ENCODE assay signal across 17 cellular contexts in genomic region chr4:154471032-154471431, GRCh38. TPM values are rescaled to one million over a fixed set of nuclear protein-coding genes. Genes with fewer than 3 reads are reported as not detected.
DNase-seq lines count a peak whose midpoint lies in the region; ATAC-seq and TF ChIP-seq lines count a peak whose summit lies in the region.
"Had no signal": no experiment of that assay in that cellular context is flagged by ENCODE, and none has a peak within 500 bp of the region (broad histone marks: within the 10 kb centered on the region; RNA-seq: fewer than 3 reads in every experiment).

No MANE protein-coding gene starts in this region.

- no peak overlapping the region for H2AFZ ChIP-seq in OCI-LY7 (ENCODE audit: low read length)

- TF ChIP-seq CTCF in endothelial cell (IDR thresholded peaks at IDR 0.05; ENCODE audit: unreplicated experiment): no peak
- TF ChIP-seq CTCF in OCI-LY7 (conservative IDR thresholded peaks at IDR 0.05; ENCODE audit: low read length): no peak

- no peaks in the 10 kb centered on the region for H3K4me1 ChIP-seq in OCI-LY7 (ENCODE audit: insufficient read depth, low read length, poor library complexity, severe bottlenecking)
- H3K4me1 ChIP-seq: right atrium auricular region had no signal

- H3K9me3 ChIP-seq in OCI-LY7 (ENCODE audit: low read length): no peaks in the 10 kb centered on the region
- H3K9me3 ChIP-seq: gastroesophageal sphincter, right atrium auricular region, stomach had no signal

- H3K36me3 Mint-ChIP-seq in endothelial cell (ENCODE audit: low read depth, unreplicated experiment): no peaks in the 10 kb centered on the region

- CTCF ChIA-PET in OCI-LY7 (lab: Charles Lee; ENCODE audit: unreplicated experiment): no interaction called here

- no TSS peak for BruUV-seq in OCI-LY7 (replicated peaks; lab: Mats Ljungman, UMichigan)

- no peak overlapping the region for H3K27ac ChIP-seq in OCI-LY7 (ENCODE audit: low read depth, low read length, poor library complexity, severe bottlenecking)
- H3K27ac ChIP-seq: gastroesophageal sphincter, HL-60, right atrium auricular region, SK-N-MC, stomach had no signal

- H3K9me2 ChIP-seq in OCI-LY7 (ENCODE audit: insufficient read depth, low read length): no peaks in the 10 kb centered on the region

- H4K20me1 ChIP-seq in OCI-LY7 (ENCODE audit: insufficient read depth, low read length): no peaks in the 10 kb centered on the region

- H3K36me3 ChIP-seq in OCI-LY7 (ENCODE audit: insufficient read depth, low read length): no peaks in the 10 kb centered on the region
- H3K36me3 ChIP-seq: gastroesophageal sphincter, right atrium auricular region, stomach had no signal

- H3K4me3 Mint-ChIP-seq in endothelial cell (ENCODE audit: unreplicated experiment): no peak overlapping the region

- no peak overlapping the region for H3K27ac Mint-ChIP-seq in endothelial cell (ENCODE audit: unreplicated experiment)

- DNase-seq in cerebellum (ENCODE audit: low spot score): no peak
- no peak for DNase-seq in activated CD8-positive, alpha-beta memory T cell treated with anti-CD3 and anti-CD28 coated beads, Interleukin-2, amount 50 U/mL, for 48 hours
- no peak for DNase-seq in endothelial cell (ENCODE audit: low spot score)
- DNase-seq in OCI-LY7 (ENCODE audit: low spot score): no peak
- DNase-seq: activated CD4-positive, CD25-positive, alpha-beta regulatory T cell; aorta; DND-41; effector CD4-positive, alpha-beta T cell; stomach had no signal

- no peaks in the 10 kb centered on the region for H3K9me3 Mint-ChIP-seq in endothelial cell (ENCODE audit: unreplicated experiment)

- POLR2A ChIA-PET in OCI-LY7 (lab: Charles Lee): interaction anchor here (0.5 kb wide), 1 partner anchor 14 kb away, joined by 4 read pairs; no protein-coding TSS in a partner anchor

- no peaks in the 10 kb centered on the region for H3K4me1 Mint-ChIP-seq in endothelial cell (ENCODE audit: unreplicated experiment)

- H3K27me3 Mint-ChIP-seq in endothelial cell (ENCODE audit: unreplicated experiment): no peaks in the 10 kb centered on the region

- no peaks in the 10 kb centered on the region for H3K79me2 ChIP-seq in OCI-LY7 (ENCODE audit: insufficient read depth, low read depth, low read length)

- no peak overlapping the region for H3K4me3 ChIP-seq in OCI-LY7 (ENCODE audit: low read depth, low read length, poor library complexity, severe bottlenecking)
- H3K4me3 ChIP-seq: gastroesophageal sphincter, right atrium auricular region, stomach had no signal

- H3K4me2 ChIP-seq in OCI-LY7 (ENCODE audit: low read length): no peak overlapping the region

- peak; percentile 83 for ATAC-seq in GM18858 (IDR thresholded peaks at IDR 0.05; ENCODE audit: unreplicated experiment)
- ATAC-seq in GM21423 (IDR thresholded peaks at IDR 0.05; ENCODE audit: unreplicated experiment): peak; percentile 62
- ATAC-seq in HG02938 (IDR thresholded peaks at IDR 0.05; ENCODE audit: unreplicated experiment): peak; percentile 89
- peak; percentile 73 for ATAC-seq in HG03457 (IDR thresholded peaks at IDR 0.05; ENCODE audit: unreplicated experiment)
- ATAC-seq: gastroesophageal sphincter had no signal

- intact Hi-C loops in OCI-LY7 (cut with micrococcal nuclease; ENCODE audit: unreplicated experiment): no loop called here

RNA-seq across cellular contexts. Expression of gene DCHS2, which starts 20.6 kb away (rescaled TPM):
- total RNA-seq in cerebellum (12.2 TPM), endothelial cell (ENCODE audit: unreplicated experiment) (not detected), OCI-LY7 (2022) (not detected in 2 replicates)
- not detected in 2 replicates for total RNA-seq in OCI-LY7 (2014; rRNA removed; shearing (Covaris generic))

Comparison
In these comparisons a context has a peak if more than half of its experiments do, and no peak if none do; other contexts are left out.
1. RNA of gene DCHS2, which starts 20.6 kb away (total RNA-seq): 12.2 TPM in cerebellum (single experiment); not detected in endothelial cell (single experiment) and not detected in OCI-LY7; every median in the first group is over 10 times any median in the second.
2. Peak in every context shown above with its lines, with median percentiles within 50 percentile points of each other: ATAC-seq.